Comparison of ENCODE assay signal across 12 cellular contexts in genomic region chr11:14971865-14972580, GRCh38. TPM values are rescaled to one million over a fixed set of nuclear protein-coding genes. Genes with fewer than 3 reads are reported as not detected.
DNase-seq lines count a peak whose midpoint lies in the region; ATAC-seq and TF ChIP-seq lines count a peak whose summit lies in the region.
"Had no signal": no experiment of that assay in that cellular context is flagged by ENCODE, and none has a peak within 500 bp of the region (broad histone marks: within the 10 kb centered on the region; RNA-seq: fewer than 3 reads in every experiment).

TSS of gene CALCA (minus strand) at chr11:14972351. CDS start at chr11:14971192, 1,159 bp downstream.

- TF ChIP-seq CTCF in GM13976 (IDR thresholded peaks at IDR 0.05; ENCODE audit: borderline replicate concordance, control extremely low read depth, extremely low read depth, insufficient read depth, missing control alignments) = no peak
- TF ChIP-seq CTCF in mammary epithelial cell (conservative IDR thresholded peaks at IDR 0.05 in 1 of 2, IDR thresholded peaks at IDR 0.05 in 1 of 2; ENCODE audit: extremely low read depth in 1 of 2, insufficient read depth in 1 of 2, low read depth in 1 of 2, low read length in 2 of 2) = no peak

- no peak within 1 kb of the TSS for H3K4me3 ChIP-seq in CD4-positive, alpha-beta memory T cell (ENCODE audit: low read length in 2 of 2)
- no peak within 1 kb of the TSS for H3K4me3 ChIP-seq in mammary epithelial cell (replicated peaks in 1 of 3; ENCODE audit: insufficient read depth in 1 of 3, low read depth in 2 of 3, low read length in 3 of 3)

- H3K27me3 ChIP-seq in CD4-positive, alpha-beta memory T cell (ENCODE audit: insufficient read depth, low read length) = peaks cover 48% of the 10 kb centered on the region
- H3K27me3 ChIP-seq in mammary epithelial cell (ENCODE audit: insufficient read depth, low read length) = peaks cover 46% of the 10 kb centered on the region

- WGBS in mammary epithelial cell (ENCODE audit: low coverage, missing lambda C conversion rate) = 4% methylated on average over 18 of the region's 40 CpGs

- dilution Hi-C loops in mammary epithelial cell (cut with HindIII; ENCODE audit: low sequenced_read_pairs) = no loop called here

- H3K4me1 ChIP-seq in CD4-positive, alpha-beta memory T cell (ENCODE audit: insufficient read depth, low read length) = peaks cover 28% of the 10 kb centered on the region
- H3K4me1 ChIP-seq in mammary epithelial cell (ENCODE audit: insufficient read depth, low read length) = peaks cover 18% of the 10 kb centered on the region

- H3K27ac Mint-ChIP-seq in CD4-positive, alpha-beta memory T cell = no peak within 1 kb of the TSS
- H3K27ac Mint-ChIP-seq in naive B cell = peak within 1 kb of the TSS in 5 of 6 donors; percentile 2 to 96 (median 39)

- CTCF ChIA-PET in CD4-positive, alpha-beta memory T cell (lab: Charles Lee; ENCODE audit: partially characterized antibody) = interaction anchor here (1.1 kb wide), 1 partner anchor 103 kb away, joined by 3 read pairs; no protein-coding TSS in a partner anchor
- CTCF ChIA-PET in mammary epithelial cell (lab: Charles Lee; ENCODE audit: low non-redundant PET) = no interaction called here

- peak within 1 kb of the TSS; percentile 68 for H2AFZ ChIP-seq in mammary epithelial cell (ENCODE audit: low read depth, low read length)

- H3K9me3 ChIP-seq in CD4-positive, alpha-beta memory T cell (ENCODE audit: control insufficient read depth in 1 of 2, low read length in 2 of 2) = no peaks in the 10 kb centered on the region
- H3K9me3 ChIP-seq in mammary epithelial cell (replicated peaks; ENCODE audit: insufficient read depth, low read length) = no peaks in the 10 kb centered on the region
- H3K9me3 ChIP-seq: adrenal gland, psoas muscle had no signal

- no peaks in the 10 kb centered on the region for H3K36me3 Mint-ChIP-seq in CD4-positive, alpha-beta memory T cell
- H3K36me3 Mint-ChIP-seq in naive B cell = peaks cover 0 to 7% of the 10 kb centered on the region in 2 donors

- H4K20me1 ChIP-seq in mammary epithelial cell (ENCODE audit: insufficient read depth, low read length) = no peaks in the 10 kb centered on the region

- H3K9me3 Mint-ChIP-seq in CD4-positive, alpha-beta memory T cell = no peaks in the 10 kb centered on the region
- peaks cover 0 to 4% (median 0%) of the 10 kb centered on the region in 7 donors for H3K9me3 Mint-ChIP-seq in naive B cell

- no peak within 1 kb of the TSS for H3K27ac ChIP-seq in CD4-positive, alpha-beta memory T cell (ENCODE audit: low read depth, low read length)
- H3K27ac ChIP-seq in mammary epithelial cell (ENCODE audit: insufficient read depth, low read depth, low read length) = no peak within 1 kb of the TSS
- H3K27ac ChIP-seq: adrenal gland, psoas muscle had no signal

- no peak for DNase-seq in CD4-positive, alpha-beta memory T cell
- peak; percentile 18 for DNase-seq in GM13976 (ENCODE audit: low spot score)
- DNase-seq in mammary epithelial cell = no peak
- no peak for DNase-seq in naive B cell
- DNase-seq in cortex of kidney (lab: John Stamatoyannopoulos, UW) = no peak
- DNase-seq in stimulated activated CD4-positive, alpha-beta T cell treated with anti-CD3 and anti-CD28 coated beads, Interleukin-2, amount 100 ng/mL, for 48 hours = no peak
- DNase-seq: adrenal gland, NCI-H2081 treated with DMSO at 0.1 percent for 48 hours, psoas muscle had no signal

- ATAC-seq in naive B cell (ENCODE audit: low read depth in 2 of 2) (no peak), GM19452 (IDR thresholded peaks at IDR 0.05; ENCODE audit: unreplicated experiment) (no peak)
- ATAC-seq: psoas muscle had no signal

- POLR2A ChIA-PET in CD4-positive, alpha-beta memory T cell (lab: Charles Lee; ENCODE audit: partially characterized antibody) = no interaction called here

- no peaks in the 10 kb centered on the region for H3K79me2 ChIP-seq in mammary epithelial cell (ENCODE audit: insufficient read depth, low read length)

- intact Hi-C loops in CD4-positive, alpha-beta memory T cell (cut with micrococcal nuclease) = no loop called here
- intact Hi-C loops in mammary epithelial cell (cut with micrococcal nuclease) = no loop called here

- H3K4me1 Mint-ChIP-seq in CD4-positive, alpha-beta memory T cell = peaks cover 14 to 39% (median 23%) of the 10 kb centered on the region in 4 donors
- H3K4me1 Mint-ChIP-seq in naive B cell = peaks cover 22 to 40% (median 37%) of the 10 kb centered on the region in 3 donors

- no TSS peak for BruUV-seq in mammary epithelial cell (replicated peaks; lab: Mats Ljungman, UMichigan)

- no peaks in the 10 kb centered on the region for H3K36me3 ChIP-seq in CD4-positive, alpha-beta memory T cell (ENCODE audit: insufficient read depth, low read length)
- no peaks in the 10 kb centered on the region for H3K36me3 ChIP-seq in mammary epithelial cell (ENCODE audit: insufficient read depth, low read length)
- H3K36me3 ChIP-seq: adrenal gland had no signal

- H3K9ac ChIP-seq in mammary epithelial cell (ENCODE audit: insufficient read depth, low read length) = no peak within 1 kb of the TSS

- in situ Hi-C loops in GM13976 (cut with MboI; ENCODE audit: low sequenced_read_pairs, unreplicated experiment) = no loop called here
- in situ Hi-C loops in mammary epithelial cell (cut with MboI; ENCODE audit: low sequenced_read_pairs in 2 of 2) = loop anchor here in 1 of 2 donors (10.0 kb wide), 1 partner anchor 103 kb away; the partner anchor contains the start of gene CALCB

- peaks cover 54 to 65% of the 10 kb centered on the region in 2 donors for H3K27me3 Mint-ChIP-seq in CD4-positive, alpha-beta memory T cell
- H3K27me3 Mint-ChIP-seq in naive B cell = peaks cover 78 to 92% (median 92%) of the 10 kb centered on the region in 3 donors

- H3K4me2 ChIP-seq in mammary epithelial cell (ENCODE audit: insufficient read depth, low read depth, low read length) = peak within 1 kb of the TSS; percentile 53

- H3K4me3 Mint-ChIP-seq in CD4-positive, alpha-beta memory T cell = peak within 1 kb of the TSS; percentile 73 to 88 (median 85)
- H3K4me3 Mint-ChIP-seq in naive B cell = peak within 1 kb of the TSS; percentile 63 to 87 (median 83)

RNA-seq across cellular contexts. Expression of gene CALCA, which starts in this region (rescaled TPM):
- not detected for total RNA-seq in CD4-positive, alpha-beta memory T cell
- polyA plus RNA-seq in CD4-positive, alpha-beta memory T cell = not detected
- total RNA-seq in mammary epithelial cell = not detected
- polyA plus RNA-seq in mammary epithelial cell = not detected
- polyA minus RNA-seq in mammary epithelial cell = not detected
- polyA plus RNA-seq in naive B cell (ENCODE audit: low read depth in 6 of 6) = not detected
- total RNA-seq: fibroblast of villous mesenchyme; T-helper 1 cell treated with Interleukin-12 subunit alpha and Interleukin-12 subunit beta and Interleukin-4 antibody, amounts not matched to agents 30 ng/mL and 1 ng/mL, for 36 hours had no signal

Comparison
In these comparisons a context has a peak if more than half of its experiments do, and no peak if none do; other contexts are left out.
1. H3K27ac Mint-ChIP-seq: peak in naive B cell (5 of 6); none in CD4-positive, alpha-beta memory T cell (0 of 7).